Comparison of ENCODE assay signal across 17 cellular contexts in the genomic region with DNA sequence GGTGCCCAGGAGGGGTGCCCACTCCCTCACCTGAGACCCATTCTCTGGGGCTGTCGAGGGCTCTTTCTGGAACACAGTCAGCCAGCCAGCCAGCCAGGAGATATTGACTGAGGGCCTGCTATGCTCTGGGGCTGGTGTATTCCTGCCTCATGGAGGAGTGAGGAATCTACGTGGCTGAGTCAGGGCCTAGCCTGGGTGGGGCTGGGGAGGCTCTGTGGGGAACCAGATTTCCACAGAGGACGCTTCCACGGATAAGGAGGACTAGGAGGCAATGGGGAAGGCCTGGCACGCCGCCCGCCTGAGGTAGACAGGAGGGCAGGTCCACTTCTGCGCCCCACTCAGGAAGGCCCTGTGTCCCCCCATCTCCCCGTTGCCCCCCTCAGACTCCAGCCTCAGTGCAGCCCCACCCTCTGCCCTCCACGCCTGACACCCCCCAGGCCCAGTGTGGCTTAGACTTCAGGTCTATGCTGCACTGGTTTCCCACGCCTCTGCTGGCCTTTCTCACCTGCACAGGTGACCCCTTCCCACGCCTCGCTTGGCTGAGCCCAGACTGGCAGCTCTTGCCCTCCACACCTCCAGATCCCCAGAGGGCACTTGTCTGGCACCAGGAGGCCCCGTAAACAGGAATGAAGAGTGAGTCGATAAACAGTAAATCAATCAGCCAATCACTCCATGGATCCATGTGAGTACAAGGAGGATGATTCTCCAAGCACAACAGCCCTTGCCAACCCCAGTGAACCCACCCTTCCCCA.
"Had no signal": no experiment of that assay in that cellular context is flagged by ENCODE, and none has a peak within 500 bp of the region (broad histone marks: within the 10 kb centered on the region; RNA-seq: fewer than 3 reads in every experiment).

No MANE protein-coding gene starts in this region.

- H3K36me3 ChIP-seq: left ventricle myocardium inferior, prostate gland, right atrium auricular region, thyroid gland had no signal

- H3K4me3 ChIP-seq: left ventricle myocardium inferior, prostate gland, right atrium auricular region, thyroid gland had no signal

- DNase-seq: activated CD4-positive, alpha-beta T cell treated with anti-CD3 and anti-CD28 coated beads for 1 hour; activated CD8-positive, alpha-beta memory T cell treated with anti-CD3 and anti-CD28 coated beads for 24 hours; activated CD8-positive, alpha-beta memory T cell treated with anti-CD3 and anti-CD28 coated beads, Interleukin-2, amount 50 U/mL, for 48 hours; activated effector memory CD4-positive, alpha-beta T cell treated with Interleukin-2 at 50 U/mL for 16 hours; activated naive CD4-positive, alpha-beta T cell treated with anti-CD3 and anti-CD28 coated beads, Interleukin-2, amount 10 ng/mL, durations not matched to agents 7 days and 5 days; activated T-cell treated with anti-CD3 and anti-CD28 coated beads, Interleukin-2, amount 50 U/mL, for 48 hours; cerebellar nuclear complex; cortex of kidney; erythroblast; left ventricle myocardium inferior; mammary epithelial cell; stimulated activated CD4-positive, alpha-beta T cell treated with anti-CD3 and anti-CD28 coated beads, Interleukin-2, amount 100 ng/mL, for 24 hours; stimulated activated naive CD4-positive, alpha-beta T cell treated with Interleukin-2 at 50 U/mL for 16 hours; T1000; thyroid gland had no signal

- H3K27ac ChIP-seq: left ventricle myocardium inferior, prostate gland, right atrium auricular region had no signal

- H3K9me3 ChIP-seq: left ventricle myocardium inferior, prostate gland, right atrium auricular region, thyroid gland had no signal

- H3K27me3 ChIP-seq: right atrium auricular region, thyroid gland had no signal
